8 cellular contexts compared by ENCODE assay signal in the genomic region with DNA sequence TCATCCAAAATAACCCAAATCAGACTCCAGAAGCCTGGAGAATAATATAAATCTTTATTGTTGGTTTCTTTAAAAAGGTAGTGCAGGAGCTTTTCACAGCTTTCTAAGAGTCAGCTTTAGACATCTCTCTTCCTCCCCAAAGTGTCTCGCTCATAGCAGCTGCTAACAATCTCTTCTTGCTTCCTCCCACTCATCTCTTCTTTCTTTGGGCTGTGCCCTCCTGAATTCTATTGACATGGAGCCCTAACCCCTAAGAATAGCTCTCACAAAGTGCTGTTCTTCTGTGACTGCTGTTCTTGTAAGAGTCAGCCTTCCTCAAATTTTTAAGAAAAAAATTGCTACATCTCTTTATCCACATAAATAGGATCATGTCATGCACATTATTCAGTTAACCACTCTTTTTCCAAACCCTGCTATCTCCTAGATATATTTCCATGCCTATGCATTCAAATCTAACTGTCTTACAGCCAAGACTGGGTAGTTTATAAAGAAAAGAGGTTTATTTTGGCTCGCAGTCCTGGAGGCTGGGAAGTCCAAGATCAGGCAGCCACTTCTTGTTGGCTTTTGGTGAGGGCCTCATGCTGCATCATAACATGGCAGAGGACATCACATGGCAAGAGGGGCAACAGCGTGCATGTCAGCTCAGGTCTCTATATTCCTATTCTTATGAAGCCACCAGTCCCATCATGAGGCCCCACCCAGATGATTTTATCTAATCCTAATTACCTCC.
"Had no signal": no experiment of that assay in that cellular context is flagged by ENCODE, and none has a peak within 500 bp of the region (broad histone marks: within the 10 kb centered on the region; RNA-seq: fewer than 3 reads in every experiment).

No MANE protein-coding gene starts in this region.

- H3K4me2 ChIP-seq: KMS-11 had no signal

- ATAC-seq: HepG2 had no signal

- H3K36me3 Mint-ChIP-seq: IgD-negative memory B cell had no signal

- H3K27ac ChIP-seq: HL-60, KMS-11 had no signal

- H3K27ac Mint-ChIP-seq: IgD-negative memory B cell had no signal

- H3K9ac ChIP-seq: KMS-11 had no signal

- FAIRE-seq: HepG2, HTR-8/SVneo had no signal

- DNase-seq: IMR-90, KBM-7, KG1 had no signal
